In genomic region chr6:110191477-110191876, GRCh38 we compare ENCODE assay signal across 25 cellular contexts.
"Had no signal": no experiment of that assay in that cellular context is flagged by ENCODE, and none has a peak within 500 bp of the region (broad histone marks: within the 10 kb centered on the region; RNA-seq: fewer than 3 reads in every experiment).

No MANE protein-coding gene starts in this region.

- H3K27me3 ChIP-seq: esophagus squamous epithelium, gastrocnemius medialis, heart right ventricle, left lung had no signal

- H3K27me3 Mint-ChIP-seq: effector memory CD8-positive, alpha-beta T cell; naive B cell; naive thymus-derived CD8-positive, alpha-beta T cell had no signal

- H3K4me3 Mint-ChIP-seq: effector memory CD8-positive, alpha-beta T cell; mesothelial cell of epicardium; naive B cell; naive thymus-derived CD8-positive, alpha-beta T cell had no signal

- DNase-seq: effector CD8-positive, alpha-beta T cell; effector memory CD8-positive, alpha-beta T cell; esophagus squamous epithelium; foreskin fibroblast; foreskin melanocyte; gastrocnemius medialis; glutamatergic neuron; head of caudate nucleus; heart right ventricle; hippocampal formation; left cardiac atrium; left ventricle myocardium superior; lower lobe of right lung; mesenchymal stem cell; mucosa of descending colon; naive B cell; naive thymus-derived CD8-positive, alpha-beta T cell had no signal

- H3K9me3 ChIP-seq: esophagus squamous epithelium, gastrocnemius medialis, heart right ventricle, left lung, lower lobe of right lung, mucosa of descending colon had no signal

- ATAC-seq: effector memory CD8-positive, alpha-beta T cell; esophagus mucosa; gastrocnemius medialis; heart right ventricle; left lung; left ventricle myocardium superior; lower lobe of right lung; mucosa of descending colon; naive thymus-derived CD8-positive, alpha-beta T cell had no signal

- FAIRE-seq: colon, islet of Langerhans, keratinocyte had no signal

- H3K27ac Mint-ChIP-seq: effector memory CD8-positive, alpha-beta T cell; mesothelial cell of epicardium; naive B cell; naive thymus-derived CD8-positive, alpha-beta T cell had no signal

- H3K4me3 ChIP-seq: coronary artery, esophagus squamous epithelium, gastrocnemius medialis, heart right ventricle, left lung, lower lobe of right lung, mucosa of descending colon had no signal

- H3K4me1 ChIP-seq: lower lobe of right lung had no signal

- H3K27ac ChIP-seq: coronary artery, epithelial cell of prostate, esophagus squamous epithelium, gastrocnemius medialis, heart right ventricle, left lung, lower lobe of right lung had no signal

- H3K9me3 Mint-ChIP-seq: effector memory CD8-positive, alpha-beta T cell; mesothelial cell of epicardium; naive B cell; naive thymus-derived CD8-positive, alpha-beta T cell had no signal
